Comparison of ENCODE assay signal across 8 cellular contexts in the genomic region with DNA sequence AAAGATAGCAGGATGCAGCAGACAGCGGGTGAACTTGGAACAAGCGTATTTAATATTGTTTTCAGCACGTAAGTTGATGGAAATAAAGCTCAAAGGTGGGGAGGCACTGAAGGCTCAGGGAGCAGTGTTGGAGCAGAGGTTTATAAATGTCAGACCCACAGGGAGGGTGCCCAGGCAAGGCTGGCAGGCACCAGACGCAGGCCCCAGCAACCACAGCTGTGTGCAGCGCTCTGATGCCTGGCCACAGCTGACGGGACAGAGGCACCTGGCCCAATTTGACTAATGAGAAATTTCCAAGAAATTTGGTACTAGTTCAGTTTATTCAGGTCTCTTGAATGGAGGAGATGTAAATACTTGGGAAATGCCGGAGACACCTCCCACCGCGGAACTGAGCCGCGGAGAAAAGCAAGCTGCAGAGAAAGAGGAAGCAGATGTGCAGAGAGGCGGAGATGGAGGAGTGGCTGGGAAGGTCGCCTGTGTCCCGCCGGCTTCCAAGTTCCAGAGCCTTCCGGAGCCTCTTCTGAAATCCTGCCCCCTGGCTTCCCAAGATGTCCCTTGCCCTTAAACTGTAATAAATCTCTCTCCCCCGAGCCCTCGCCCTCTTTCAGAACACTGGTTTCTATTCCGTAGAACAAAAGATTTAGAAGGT. TPM values are rescaled to one million over a fixed set of nuclear protein-coding genes. Genes with fewer than 3 reads are reported as not detected.
A peak's percentile ranks its signal among the peaks of the same experiment; 100 is the strongest.
DNase-seq lines count a peak whose midpoint lies in the region; ATAC-seq and TF ChIP-seq lines count a peak whose summit lies in the region.

No MANE protein-coding gene starts in this region.

- H3K9me3 Mint-ChIP-seq in activated naive CD8-positive, alpha-beta T cell treated with anti-CD3 and anti-CD28 coated beads, Interleukin-2, amount 10 ng/mL, durations not matched to agents 7 days and 5 days: no peaks in the 10 kb centered on the region
- H3K9me3 Mint-ChIP-seq in activated naive CD8-positive, alpha-beta T cell treated with anti-CD3 and anti-CD28 coated beads, Interleukin-2, amount 50 U/mL, for 24 hours: no peaks in the 10 kb centered on the region

- H3K36me3 Mint-ChIP-seq in activated naive CD8-positive, alpha-beta T cell treated with anti-CD3 and anti-CD28 coated beads, Interleukin-2, amount 10 ng/mL, durations not matched to agents 7 days and 5 days: no peaks in the 10 kb centered on the region
- no peaks in the 10 kb centered on the region for H3K36me3 Mint-ChIP-seq in activated naive CD8-positive, alpha-beta T cell treated with anti-CD3 and anti-CD28 coated beads, Interleukin-2, amount 50 U/mL, for 24 hours (ENCODE audit: low read depth)

- WGBS in testis, 2 donors: 12 to 17% methylated on average over 19 of the region's 19 CpGs

- no peaks in the 10 kb centered on the region for H3K9me3 ChIP-seq in testis

- in situ Hi-C loops in astrocyte of the cerebellum (cut with HindIII; ENCODE audit: low sequenced_read_pairs): no loop called here

- peaks cover 2% of the 10 kb centered on the region for H3K4me1 Mint-ChIP-seq in activated naive CD8-positive, alpha-beta T cell treated with anti-CD3 and anti-CD28 coated beads, Interleukin-2, amount 10 ng/mL, durations not matched to agents 7 days and 5 days
- no peaks in the 10 kb centered on the region for H3K4me1 Mint-ChIP-seq in activated naive CD8-positive, alpha-beta T cell treated with anti-CD3 and anti-CD28 coated beads, Interleukin-2, amount 50 U/mL, for 24 hours

- H3K4me3 ChIP-seq in astrocyte of the cerebellum (ENCODE audit: low read depth, low read length): peak overlapping the region; percentile 27
- H3K4me3 ChIP-seq in testis: peak overlapping the region; percentile 10

- peaks cover 20% of the 10 kb centered on the region for H3K27me3 Mint-ChIP-seq in activated naive CD8-positive, alpha-beta T cell treated with anti-CD3 and anti-CD28 coated beads, Interleukin-2, amount 10 ng/mL, durations not matched to agents 7 days and 5 days
- H3K27me3 Mint-ChIP-seq in activated naive CD8-positive, alpha-beta T cell treated with anti-CD3 and anti-CD28 coated beads, Interleukin-2, amount 50 U/mL, for 24 hours: peaks cover 10% of the 10 kb centered on the region

- ATAC-seq in activated naive CD8-positive, alpha-beta T cell treated with anti-CD3 and anti-CD28 coated beads, Interleukin-2, amount 10 ng/mL, durations not matched to agents 7 days and 5 days (ENCODE audit: low read depth): no peak
- no peak for ATAC-seq in activated naive CD8-positive, alpha-beta T cell treated with anti-CD3 and anti-CD28 coated beads, Interleukin-2, amount 50 U/mL, for 24 hours
- no peak for ATAC-seq in HG03135 (IDR thresholded peaks at IDR 0.05; ENCODE audit: unreplicated experiment)

- no peak overlapping the region for H3K27ac Mint-ChIP-seq in activated naive CD8-positive, alpha-beta T cell treated with anti-CD3 and anti-CD28 coated beads, Interleukin-2, amount 10 ng/mL, durations not matched to agents 7 days and 5 days
- H3K27ac Mint-ChIP-seq in activated naive CD8-positive, alpha-beta T cell treated with anti-CD3 and anti-CD28 coated beads, Interleukin-2, amount 50 U/mL, for 24 hours: no peak overlapping the region

- POLR2A ChIA-PET in activated naive CD8-positive, alpha-beta T cell treated with anti-CD3 and anti-CD28 coated beads, Interleukin-2, amount 10 ng/mL, durations not matched to agents 7 days and 5 days (lab: Charles Lee): no interaction called here

- H3K4me1 ChIP-seq in testis: peaks cover 5% of the 10 kb centered on the region

- no peaks in the 10 kb centered on the region for H3K36me3 ChIP-seq in testis (ENCODE audit: low read depth, missing control alignments)

- TF ChIP-seq CTCF in astrocyte of the cerebellum (IDR thresholded peaks at IDR 0.05; ENCODE audit: low read depth, low read length, missing control alignments): peak; percentile 30
- TF ChIP-seq CTCF in testis (IDR thresholded peaks at IDR 0.05): no peak

- H3K27me3 ChIP-seq in testis: no peaks in the 10 kb centered on the region

- TF ChIP-seq POLR2A in testis (IDR thresholded peaks at IDR 0.05): no peak

- no peak overlapping the region for H3K27ac ChIP-seq in testis

- DNase-seq in activated naive CD8-positive, alpha-beta T cell treated with anti-CD3 and anti-CD28 coated beads, Interleukin-2, amount 10 ng/mL, durations not matched to agents 7 days and 5 days: no peak
- no peak for DNase-seq in activated naive CD8-positive, alpha-beta T cell treated with anti-CD3 and anti-CD28 coated beads, Interleukin-2, amount 50 U/mL, for 24 hours
- DNase-seq in astrocyte of the cerebellum (ENCODE audit: low read depth) (no peak), islet precursor cell (peak; percentile 75), testis (peak; percentile 51), NK-92 (lab: John Stamatoyannopoulos, UW; ENCODE audit: unreplicated experiment) (no peak)
- no peak for DNase-seq in stimulated activated CD4-positive, alpha-beta T cell treated with anti-CD3 and anti-CD28 coated beads, Interleukin-4, amount 100 ng/mL, for 1 hour

- peak overlapping the region; percentile 74 for H3K4me3 Mint-ChIP-seq in activated naive CD8-positive, alpha-beta T cell treated with anti-CD3 and anti-CD28 coated beads, Interleukin-2, amount 10 ng/mL, durations not matched to agents 7 days and 5 days
- H3K4me3 Mint-ChIP-seq in activated naive CD8-positive, alpha-beta T cell treated with anti-CD3 and anti-CD28 coated beads, Interleukin-2, amount 50 U/mL, for 24 hours: no peak overlapping the region

- intact Hi-C loops in testis (cut with DNase I; ENCODE audit: low total_unique reads): no loop called here

RNA-seq across cellular contexts. Expression of a gene that starts 38.3 kb away (rescaled TPM):
- total RNA-seq in activated naive CD8-positive, alpha-beta T cell treated with anti-CD3 and anti-CD28 coated beads, Interleukin-2, amount 10 ng/mL, durations not matched to agents 7 days and 5 days: 10 to 100 TPM; 16.5 to 20.5 TPM
- 1 to 10 TPM; 3.8 to 5.5 TPM for total RNA-seq in testis
- 3.4 TPM for polyA plus RNA-seq in testis (ENCODE audit: insufficient read depth, low read depth, low replicate concordance)

Comparison
In these comparisons a context has a peak if more than half of its experiments do, and no peak if none do; other contexts are left out.
1. DNase-seq: peak in islet precursor cell (single experiment) and testis (single experiment); none in activated naive CD8-positive, alpha-beta T cell treated with anti-CD3 and anti-CD28 coated beads, Interleukin-2, amount 10 ng/mL, durations not matched to agents 7 days and 5 days (single experiment), activated naive CD8-positive, alpha-beta T cell treated with anti-CD3 and anti-CD28 coated beads, Interleukin-2, amount 50 U/mL, for 24 hours (single experiment), astrocyte of the cerebellum (single experiment), stimulated activated CD4-positive, alpha-beta T cell treated with anti-CD3 and anti-CD28 coated beads, Interleukin-4, amount 100 ng/mL, for 1 hour (single experiment) and NK-92 (single experiment).